In the genomic region with DNA sequence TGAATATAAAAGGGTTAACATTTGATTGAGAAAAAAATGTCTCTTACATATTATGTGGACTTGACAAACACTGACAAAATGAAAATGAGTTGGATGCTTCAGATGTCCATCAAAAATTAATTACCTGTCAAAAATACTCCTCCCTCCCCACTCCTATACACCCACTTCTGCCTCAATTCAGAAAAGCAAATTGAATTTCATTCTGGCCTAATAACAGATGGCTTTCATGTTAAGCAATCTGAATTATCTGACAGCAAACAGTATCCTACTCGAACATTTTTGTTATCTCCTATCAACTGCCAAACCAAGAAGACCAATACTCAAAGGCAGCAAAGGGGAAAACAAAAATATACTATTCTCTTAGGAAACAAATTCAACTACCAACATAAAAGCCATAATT, we compare ENCODE assay signal across 23 cellular contexts. TPM values are rescaled to one million over a fixed set of nuclear protein-coding genes. Genes with fewer than 3 reads are reported as not detected.
A peak's percentile ranks its signal among the peaks of the same experiment; 100 is the strongest.
DNase-seq lines count a peak whose midpoint lies in the region; ATAC-seq, FAIRE-seq and TF ChIP-seq lines count a peak whose summit lies in the region.
"Had no signal": no experiment of that assay in that cellular context is flagged by ENCODE, and none has a peak within 500 bp of the region (broad histone marks: within the 10 kb centered on the region; RNA-seq: fewer than 3 reads in every experiment).

No MANE protein-coding gene starts in this region.

- peak; percentile 52 for FAIRE-seq in GM12891 (lab: Jason Lieb, UNC)
- FAIRE-seq: A549, GM12878, GM18507 had no signal

- POLR2A ChIA-PET in SK-N-SH (lab: Yijun Ruan, JAX) = no interaction called here

- H3K4me2 ChIP-seq in SK-N-SH (no peak overlapping the region), neural cell (ENCODE audit: low read length) (no peak overlapping the region)
- H3K4me2 ChIP-seq: A549, GM23338 had no signal

- intact Hi-C loops in stomach (cut with DNase I; ENCODE audit: low total_unique reads) = no loop called here

- no peaks in the 10 kb centered on the region for H4K20me1 ChIP-seq in SK-N-SH (ENCODE audit: insufficient read depth)
- H4K20me1 ChIP-seq in neural cell (ENCODE audit: insufficient read depth) = no peaks in the 10 kb centered on the region

- H3K27ac ChIP-seq in SK-N-SH (ENCODE audit: low read depth in 2 of 2, low read length in 1 of 2) (no peak overlapping the region), neural cell (ENCODE audit: low read length) (no peak overlapping the region), stomach (no peak overlapping the region)
- H3K27ac ChIP-seq: A549 had no signal

- H3K4me1 ChIP-seq in SK-N-SH (ENCODE audit: control insufficient read depth in 1 of 2, insufficient read depth in 2 of 2, low read depth in 1 of 2, low read length in 1 of 2) = no peaks in the 10 kb centered on the region; a peak in 2 of 4 replicates
- peaks cover 0 to 17% (median 6%) of the 10 kb centered on the region in 4 donors for H3K4me1 ChIP-seq in stomach
- H3K4me1 ChIP-seq: A549, Caco-2, HAP-1 had no signal

- H3K79me2 ChIP-seq in SK-N-SH (ENCODE audit: insufficient read depth) (no peaks in the 10 kb centered on the region), neural cell (replicated peaks; ENCODE audit: insufficient read depth, low read length) (no peaks in the 10 kb centered on the region)

- H3K9me2 ChIP-seq in SK-N-SH (no peaks in the 10 kb centered on the region), neural cell (ENCODE audit: insufficient read depth, low read length) (no peaks in the 10 kb centered on the region)

- peak; percentile 28 for DNase-seq in Ammon's horn (ENCODE audit: low spot score)
- DNase-seq in GM12891 (ENCODE audit: insufficient read length, low spot score) = no peak
- DNase-seq in SK-N-SH = peak; percentile 12
- DNase-seq in stimulated activated CD4-positive, alpha-beta T cell treated with anti-CD3 and anti-CD28 coated beads, Interleukin-4, amount 100 ng/mL, for 1 hour = no peak
- DNase-seq in stomach = no peak
- DNase-seq: 8988T; ACHN; AML-193; C1 segment of cervical spinal cord; Caco-2; CD8-positive, alpha-beta T cell; DMS 273 treated with DMSO at 0.1 percent for 48 hours; DMS79; EL; GDM1; HFFc6 had no signal

- no peaks in the 10 kb centered on the region for H3K27me3 ChIP-seq in SK-N-SH (ENCODE audit: insufficient read depth)
- no peaks in the 10 kb centered on the region for H3K27me3 ChIP-seq in neural cell (ENCODE audit: insufficient read depth, low read depth, low read length)
- H3K27me3 ChIP-seq in stomach = no peaks in the 10 kb centered on the region

- H3K36me3 ChIP-seq in SK-N-SH (replicated peaks in 1 of 2; ENCODE audit: control insufficient read depth in 1 of 2, insufficient read depth in 2 of 2, low read length in 1 of 2) (no peaks in the 10 kb centered on the region), neural cell (ENCODE audit: insufficient read depth, low read length) (no peaks in the 10 kb centered on the region), stomach (peaks cover 0 to 20% (median 6%) of the 10 kb centered on the region in 4 donors)
- H3K36me3 ChIP-seq: HAP-1 had no signal

- CTCF ChIA-PET in SK-N-SH (lab: Yijun Ruan, JAX) = interaction anchor here (1.5 kb wide), 1 partner anchor 19 kb away, joined by 3 read pairs; no protein-coding TSS in a partner anchor

- 0% methylated on average over 1 of the region's 1 CpG for WGBS in SK-N-SH (ENCODE audit: low lambda C conversion rate)
- WGBS in stomach, 5 donors = 18 to 49% (median 33%) methylated on average over 1 of the region's 1 CpG

- ATAC-seq in HG02588 (IDR thresholded peaks at IDR 0.05; ENCODE audit: unreplicated experiment) = no peak
- ATAC-seq: A549; CD8-positive, alpha-beta T cell; GM12878; GM23338 had no signal

- TF ChIP-seq RAD21 in SK-N-SH (IDR thresholded peaks at IDR 0.05; ENCODE audit: low read length) (no peak), neural cell (conservative IDR thresholded peaks at IDR 0.05) (no peak)

- H3K9me3 ChIP-seq in SK-N-SH = no peaks in the 10 kb centered on the region
- no peaks in the 10 kb centered on the region for H3K9me3 ChIP-seq in neural cell (ENCODE audit: low read length)
- no peaks in the 10 kb centered on the region for H3K9me3 ChIP-seq in stomach
- H3K9me3 ChIP-seq: A549, Caco-2, HAP-1 had no signal

- H3F3A ChIP-seq in SK-N-SH (replicated peaks; ENCODE audit: insufficient read depth) (no peaks in the 10 kb centered on the region), neural cell (ENCODE audit: insufficient read depth, low read length, poor library complexity, severe bottlenecking) (no peaks in the 10 kb centered on the region)

- no peak overlapping the region for H3K9ac ChIP-seq in SK-N-SH
- H3K9ac ChIP-seq in neural cell (ENCODE audit: low read length) = no peak overlapping the region

- no peak overlapping the region for H3K4me3 ChIP-seq in SK-N-SH (ENCODE audit: low read depth in 2 of 2, low read length in 1 of 2)
- no peak overlapping the region for H3K4me3 ChIP-seq in neural cell (ENCODE audit: low read length)
- no peak overlapping the region for H3K4me3 ChIP-seq in stomach
- H3K4me3 ChIP-seq: A549, GM12878, GM23338, HAP-1 had no signal

- H2AFZ ChIP-seq in SK-N-SH (ENCODE audit: low read depth) = no peak overlapping the region
- no peak overlapping the region for H2AFZ ChIP-seq in neural cell (ENCODE audit: low read depth, low read length)
- H2AFZ ChIP-seq: GM23338 had no signal

- TF ChIP-seq POLR2A in GM12891 (IDR thresholded peaks at IDR 0.05; ENCODE audit: low read depth, low read length) (no peak), stomach (IDR thresholded peaks at IDR 0.05) (no peak)

- no peak for TF ChIP-seq CTCF in SK-N-SH (IDR thresholded peaks at IDR 0.05)
- TF ChIP-seq CTCF in neural cell (IDR thresholded peaks at IDR 0.05; ENCODE audit: poor library complexity, severe bottlenecking) = no peak
- TF ChIP-seq CTCF in stomach (IDR thresholded peaks at IDR 0.05) = no peak

- TF ChIP-seq EP300 in SK-N-SH (IDR thresholded peaks at IDR 0.05; ENCODE audit: borderline replicate concordance in 1 of 2, low read depth in 1 of 2, low read length in 1 of 2) (no peak), neural cell (conservative IDR thresholded peaks at IDR 0.05; ENCODE audit: poor library complexity, severe bottlenecking) (peak; percentile 28), stomach (IDR thresholded peaks at IDR 0.05) (no peak)

TF ChIP-seq in GM12891, 5 proteins besides CTCF, POLR2A, EP300 and RAD21:
- TF ChIP-seq POLR2AphosphoS5 (IDR thresholded peaks at IDR 0.05; ENCODE audit: low read depth, low read length) (no peak), POU2F2 (IDR thresholded peaks at IDR 0.05; ENCODE audit: low read depth, low read length) (no peak), TAF1 (IDR thresholded peaks at IDR 0.05; ENCODE audit: low read depth, low read length) (no peak), PAX5 (IDR thresholded peaks at IDR 0.05; ENCODE audit: insufficient read depth, low read length, severe bottlenecking) (no peak), SPI1 (IDR thresholded peaks at IDR 0.05; ENCODE audit: low read depth, low read length) (no peak)
TF ChIP-seq in GM12891: peak in this region for 0.

TF ChIP-seq in SK-N-SH, 30 proteins besides CTCF, POLR2A, EP300 and RAD21:
- TF ChIP-seq, protein P1, sequence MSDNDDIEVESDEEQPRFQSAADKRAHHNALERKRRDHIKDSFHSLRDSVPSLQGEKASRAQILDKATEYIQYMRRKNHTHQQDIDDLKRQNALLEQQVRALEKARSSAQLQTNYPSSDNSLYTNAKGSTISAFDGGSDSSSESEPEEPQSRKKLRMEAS (IDR thresholded peaks at IDR 0.05; ENCODE audit: low read depth) = no peak
- TF ChIP-seq, protein P2, sequence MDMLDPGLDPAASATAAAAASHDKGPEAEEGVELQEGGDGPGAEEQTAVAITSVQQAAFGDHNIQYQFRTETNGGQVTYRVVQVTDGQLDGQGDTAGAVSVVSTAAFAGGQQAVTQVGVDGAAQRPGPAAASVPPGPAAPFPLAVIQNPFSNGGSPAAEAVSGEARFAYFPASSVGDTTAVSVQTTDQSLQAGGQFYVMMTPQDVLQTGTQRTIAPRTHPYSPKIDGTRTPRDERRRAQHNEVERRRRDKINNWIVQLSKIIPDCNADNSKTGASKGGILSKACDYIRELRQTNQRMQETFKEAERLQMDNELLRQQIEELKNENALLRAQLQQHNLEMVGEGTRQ (IDR thresholded peaks at IDR 0.05; ENCODE audit: borderline replicate concordance, low read depth, low read length) = no peak
- TF ChIP-seq GATA2 (CRISPR knock-in tag; IDR thresholded peaks at IDR 0.05) = peak; percentile 72
TF ChIP-seq in SK-N-SH: peak in this region for 1.

TF ChIP-seq in neural cell, 6 proteins besides CTCF, POLR2A, EP300 and RAD21 (continues in another document):
- TF ChIP-seq EZH2 (IDR thresholded peaks at IDR 0.05; ENCODE audit: borderline replicate concordance, insufficient read depth, low read length, poor library complexity, severe bottlenecking) = no peak
- TF ChIP-seq POLR2AphosphoS5 (IDR thresholded peaks at IDR 0.05) = no peak
- TF ChIP-seq SMC3 (conservative IDR thresholded peaks at IDR 0.05; ENCODE audit: poor library complexity) = no peak
- no peak for TF ChIP-seq MXI1 (conservative IDR thresholded peaks at IDR 0.05; ENCODE audit: poor library complexity, severe bottlenecking)
- TF ChIP-seq TAF1 (IDR thresholded peaks at IDR 0.05; ENCODE audit: low read depth) = no peak

RNA-seq across cellular contexts. Expression of a gene that starts 44.0 kb away (rescaled TPM):
- polyA plus RNA-seq in GM12891 (2012; ENCODE audit: low read depth, missing spikeins) = 13.4 TPM
- 0.38 and 0.78 TPM in 2 replicates for polyA plus RNA-seq in SK-N-SH (2012; rRNA removed)
- 0.63 and 0.93 TPM in 2 replicates for polyA plus RNA-seq in SK-N-SH (2012; cell fraction: cytosol; rRNA removed)
- 0.75 and 1.7 TPM in 2 replicates for polyA plus RNA-seq in SK-N-SH (2012; cell fraction: nucleus; rRNA removed)
- 41.8 and 45.8 TPM in 2 replicates for polyA plus RNA-seq in neural cell
- polyA minus RNA-seq in neural cell = 80.8 and 87.9 TPM in 2 replicates
- total RNA-seq in stomach = 100 to 1,000 TPM in 1 of 5 donors, 10 to 100 TPM in 4; 15.8 to 104 (median 54.0) TPM
- polyA plus RNA-seq in stomach = 1 to 10 TPM; 2.6 to 5.1 (median 2.8) TPM

Comparison
In these comparisons a context has a peak if more than half of its experiments do, and no peak if none do; other contexts are left out.
1. DNase-seq: peak in Ammon's horn (single experiment) and SK-N-SH (single experiment); none in GM12891 (single experiment), stimulated activated CD4-positive, alpha-beta T cell treated with anti-CD3 and anti-CD28 coated beads, Interleukin-4, amount 100 ng/mL, for 1 hour (single experiment) and stomach (single experiment).